11 cellular contexts compared by ENCODE assay signal in genomic region chr9:16039988-16040761, GRCh38.
A peak's percentile ranks its signal among the peaks of the same experiment; 100 is the strongest.
DNase-seq lines count a peak whose midpoint lies in the region; ATAC-seq and TF ChIP-seq lines count a peak whose summit lies in the region.
"Had no signal": no experiment of that assay in that cellular context is flagged by ENCODE, and none has a peak within 500 bp of the region (broad histone marks: within the 10 kb centered on the region; RNA-seq: fewer than 3 reads in every experiment).

No MANE protein-coding gene starts in this region.

- peaks cover 28% of the 10 kb centered on the region for H3K4me1 Mint-ChIP-seq in neural crest cell

- H3K4me1 ChIP-seq in IMR-90 (ENCODE audit: control insufficient read depth, insufficient read depth, low read length), result peaks cover 29% of the 10 kb centered on the region

- in situ Hi-C loops in IMR-90 (cut with MboI; ENCODE audit: low sequenced_read_pairs), result no loop called here

- peak overlapping the region; percentile 79 for H2BK5ac ChIP-seq in IMR-90 (ENCODE audit: low read depth, low read length, poor library complexity, severe bottlenecking)

- H3K79me1 ChIP-seq in IMR-90 (ENCODE audit: low read depth in 1 of 2, low read length in 2 of 2), result no peaks in the 10 kb centered on the region

- H2BK20ac ChIP-seq in IMR-90 (ENCODE audit: low read depth, low read length), result peak overlapping the region; percentile 97

- peak overlapping the region; percentile 20 for H3K4me2 ChIP-seq in IMR-90 (ENCODE audit: low read depth, low read length)

- intact Hi-C loops in IMR-90 (cut with micrococcal nuclease), result loop anchor here (5.0 kb wide), 1 partner anchor 152 kb away; no protein-coding TSS in a partner anchor

- H3K4me3 ChIP-seq in IMR-90 (ENCODE audit: insufficient read depth, low read depth, low read length), result no peak overlapping the region

- POLR2A ChIA-PET in IMR-90 (lab: Charles Lee; ENCODE audit: unreplicated experiment), result no interaction called here

- H4K5ac ChIP-seq in IMR-90 (ENCODE audit: low read depth, low read length), result peak overlapping the region; percentile 83

- H2AK9ac ChIP-seq in IMR-90 (replicated peaks; ENCODE audit: low read depth, low read length, poor library complexity), result peak overlapping the region; percentile 77

- H2BK15ac ChIP-seq in IMR-90 (ENCODE audit: low read depth, low read length), result peak overlapping the region; percentile 94

- peak overlapping the region; percentile 93 for H3K27ac ChIP-seq in IMR-90 (ENCODE audit: insufficient read depth, low read length)

- H2AFZ ChIP-seq in IMR-90 (replicated peaks; ENCODE audit: low read length, poor library complexity), result peak overlapping the region; percentile 81

- H3K36me3 Mint-ChIP-seq in neural crest cell (ENCODE audit: low read depth), result peaks cover 5% of the 10 kb centered on the region

- H2AK5ac ChIP-seq in IMR-90 (ENCODE audit: low read depth, low read length), result peak overlapping the region; percentile 96

- no peak for TF ChIP-seq RAD21 in IMR-90 (IDR thresholded peaks at IDR 0.05; ENCODE audit: low read length)

- TF ChIP-seq CTCF in IMR-90 (conservative IDR thresholded peaks at IDR 0.05; ENCODE audit: low read depth, low read length) (no peak), neural crest cell (conservative IDR thresholded peaks at IDR 0.05) (no peak)

- peaks cover 2% of the 10 kb centered on the region for H3K9me3 Mint-ChIP-seq in neural crest cell

- H3K9ac ChIP-seq in IMR-90 (ENCODE audit: low read depth, low read length), result peak overlapping the region; percentile 58

- peak overlapping the region; percentile 98 for H3K4ac ChIP-seq in IMR-90 (ENCODE audit: low read depth, low read length)

- ATAC-seq in IMR-90 (ENCODE audit: low read depth) (peak; percentile 79), HG03175 (IDR thresholded peaks at IDR 0.05; ENCODE audit: unreplicated experiment) (no peak), GM18861 (IDR thresholded peaks at IDR 0.05; ENCODE audit: unreplicated experiment) (no peak)
- ATAC-seq: Panc1 had no signal

- H3K9me1 ChIP-seq in IMR-90 (ENCODE audit: insufficient read depth, low read length), result peaks cover 24% of the 10 kb centered on the region

- DNase-seq in EH (ENCODE audit: low read depth) (peak; percentile 59), IMR-90 (peak; percentile 81), ecto neural progenitor cell (ENCODE audit: low spot score) (peak; percentile 76), neural crest cell (ENCODE audit: low read depth, low spot score) (no peak), superior temporal gyrus (ENCODE audit: extremely low spot score) (no peak), AG08396 (ENCODE audit: low spot score) (no peak)
- DNase-seq: NCI-H2029 treated with DMSO at 0.1 percent for 48 hours, T1000 had no signal

- peak overlapping the region; percentile 89 for H3K18ac ChIP-seq in IMR-90 (ENCODE audit: low read depth, low read length)

- CTCF ChIA-PET in IMR-90 (lab: Yijun Ruan, JAX), result interaction anchor here (0.7 to 1.0 kb wide), 2 partner anchors 52 to 94 kb away, joined by 3 read pairs; no protein-coding TSS in a partner anchor

- H3K27ac Mint-ChIP-seq in neural crest cell (ENCODE audit: unreplicated experiment), result peak overlapping the region; percentile 1

- H4K91ac ChIP-seq in IMR-90 (ENCODE audit: insufficient read depth, low read depth, low read length), result peak overlapping the region; percentile 95

- no peak for TF ChIP-seq POLR2A in IMR-90 (IDR thresholded peaks at IDR 0.05; ENCODE audit: low read depth, low read length)

- H4K20me1 ChIP-seq in IMR-90 (ENCODE audit: insufficient read depth, low read length), result no peaks in the 10 kb centered on the region

- H3K14ac ChIP-seq in IMR-90 (replicated peaks; ENCODE audit: low read depth, low read length), result peak overlapping the region; percentile 98

- H2BK120ac ChIP-seq in IMR-90 (ENCODE audit: low read depth, low read length), result peak overlapping the region; percentile 99

- no peaks in the 10 kb centered on the region for H3K27me3 Mint-ChIP-seq in neural crest cell (ENCODE audit: low read depth)

- H3K36me3 ChIP-seq in IMR-90 (ENCODE audit: control insufficient read depth, insufficient read depth, low read length), result no peaks in the 10 kb centered on the region

- no TSS peak for BruUV-seq in IMR-90 (replicated peaks; lab: Mats Ljungman, UMichigan)

- no CpG with 5 or more reads among the region's 10 CpGs for whole genome bisulfite sequencing in IMR-90 (ENCODE audit: extremely low coverage in 2 of 2, insufficient read length in 1 of 2), 2 experiments

- no peak overlapping the region for H3K4me3 Mint-ChIP-seq in neural crest cell

- dilution Hi-C loops in IMR-90 (cut with HindIII; ENCODE audit: low sequenced_read_pairs, unreplicated experiment), result no loop called here

- H4K8ac ChIP-seq in IMR-90 (ENCODE audit: low read depth in 2 of 2, low read length in 2 of 2), result peak overlapping the region; percentile 87 to 88

- H3K23ac ChIP-seq in IMR-90 (ENCODE audit: low read depth, low read length), result peak overlapping the region; percentile 93

- peak overlapping the region; percentile 92 for H3K56ac ChIP-seq in IMR-90 (ENCODE audit: extremely low read depth, insufficient read depth, low read length)

- no peaks in the 10 kb centered on the region for H3K27me3 ChIP-seq in IMR-90 (ENCODE audit: control insufficient read depth, insufficient read depth, low read length)

- H3K9me3 ChIP-seq in IMR-90 (ENCODE audit: control insufficient read depth, insufficient read depth, low read length), result no peaks in the 10 kb centered on the region

TF ChIP-seq in IMR-90, 13 proteins besides CTCF, POLR2A, EP300 and RAD21:
- TF ChIP-seq BHLHE40 (IDR thresholded peaks at IDR 0.05; ENCODE audit: low read depth, low read length) (no peak; the same call in 1 of the 2 replicates), NFE2L2 (IDR thresholded peaks at IDR 0.05; ENCODE audit: low read depth, low read length) (no peak), CEBPB (IDR thresholded peaks at IDR 0.05; ENCODE audit: low read depth, low read length) (no peak), MAZ (IDR thresholded peaks at IDR 0.05; ENCODE audit: borderline replicate concordance, low read depth, low read length) (no peak), MAFK (IDR thresholded peaks at IDR 0.05; ENCODE audit: low read depth, low read length) (no peak), RCOR1 (IDR thresholded peaks at IDR 0.05; ENCODE audit: insufficient replicate concordance, low read length) (no peak), SMC3 (IDR thresholded peaks at IDR 0.05; ENCODE audit: low read depth, low read length) (no peak), RFX5 (IDR thresholded peaks at IDR 0.05; ENCODE audit: low read depth, low read length) (no peak), MXI1 (IDR thresholded peaks at IDR 0.05; ENCODE audit: borderline replicate concordance, low read depth, low read length) (no peak), FOS (IDR thresholded peaks at IDR 0.05; ENCODE audit: low read depth, low read length) (no peak), CHD1 (IDR thresholded peaks at IDR 0.05; ENCODE audit: low read depth, low read length) (no peak)
- TF ChIP-seq, protein P1, sequence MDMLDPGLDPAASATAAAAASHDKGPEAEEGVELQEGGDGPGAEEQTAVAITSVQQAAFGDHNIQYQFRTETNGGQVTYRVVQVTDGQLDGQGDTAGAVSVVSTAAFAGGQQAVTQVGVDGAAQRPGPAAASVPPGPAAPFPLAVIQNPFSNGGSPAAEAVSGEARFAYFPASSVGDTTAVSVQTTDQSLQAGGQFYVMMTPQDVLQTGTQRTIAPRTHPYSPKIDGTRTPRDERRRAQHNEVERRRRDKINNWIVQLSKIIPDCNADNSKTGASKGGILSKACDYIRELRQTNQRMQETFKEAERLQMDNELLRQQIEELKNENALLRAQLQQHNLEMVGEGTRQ (IDR thresholded peaks at IDR 0.05; ENCODE audit: low read depth, low read length), result no peak
- TF ChIP-seq, protein P2, sequence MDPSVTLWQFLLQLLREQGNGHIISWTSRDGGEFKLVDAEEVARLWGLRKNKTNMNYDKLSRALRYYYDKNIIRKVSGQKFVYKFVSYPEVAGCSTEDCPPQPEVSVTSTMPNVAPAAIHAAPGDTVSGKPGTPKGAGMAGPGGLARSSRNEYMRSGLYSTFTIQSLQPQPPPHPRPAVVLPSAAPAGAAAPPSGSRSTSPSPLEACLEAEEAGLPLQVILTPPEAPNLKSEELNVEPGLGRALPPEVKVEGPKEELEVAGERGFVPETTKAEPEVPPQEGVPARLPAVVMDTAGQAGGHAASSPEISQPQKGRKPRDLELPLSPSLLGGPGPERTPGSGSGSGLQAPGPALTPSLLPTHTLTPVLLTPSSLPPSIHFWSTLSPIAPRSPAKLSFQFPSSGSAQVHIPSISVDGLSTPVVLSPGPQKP (IDR thresholded peaks at IDR 0.05; ENCODE audit: borderline replicate concordance, low read depth, low read length), result no peak

Comparison
In these comparisons a context has a peak if more than half of its experiments do, and no peak if none do; other contexts are left out.
1. DNase-seq: peak in EH (single experiment), IMR-90 (single experiment) and ecto neural progenitor cell (single experiment); none in neural crest cell (single experiment), superior temporal gyrus (single experiment) and AG08396 (single experiment).